Comparison of ENCODE assay signal across 10 cellular contexts in genomic region chr3:137770821-137771399, GRCh38. TPM values are rescaled to one million over a fixed set of nuclear protein-coding genes. Genes with fewer than 3 reads are reported as not detected.
DNase-seq lines count a peak whose midpoint lies in the region; ATAC-seq, FAIRE-seq and TF ChIP-seq lines count a peak whose summit lies in the region.
"Had no signal": no experiment of that assay in that cellular context is flagged by ENCODE, and none has a peak within 500 bp of the region (broad histone marks: within the 10 kb centered on the region; RNA-seq: fewer than 3 reads in every experiment).

No MANE protein-coding gene starts in this region.

- intact Hi-C loops in HepG2 (cut with micrococcal nuclease; ENCODE audit: unreplicated experiment): no loop called here
- intact Hi-C loops in CD14-positive monocyte (cut with micrococcal nuclease): no loop called here

- H3K4me2 ChIP-seq in HepG2 (ENCODE audit: low read depth, low read length): no peak overlapping the region

- H3K4me3 ChIP-seq in HepG2 (replicated peaks in 1 of 3; ENCODE audit: insufficient read depth in 1 of 3, low read depth in 2 of 3, low read length in 3 of 3): no peak overlapping the region
- H3K4me3 ChIP-seq in subcutaneous abdominal adipose tissue (ENCODE audit: low read depth in 1 of 5, low read length in 5 of 5): peak overlapping the region; percentile 4 to 60 (median 57)

- BruUV-seq in HepG2 (replicated peaks; lab: Mats Ljungman, UMichigan): no TSS peak

- no peaks in the 10 kb centered on the region for H3K79me2 ChIP-seq in HepG2 (ENCODE audit: insufficient read depth, low read length)

- ATAC-seq in activated CD8-positive, alpha-beta memory T cell treated with anti-CD3 and anti-CD28 coated beads, Interleukin-2, amount 10 ng/mL, durations not matched to agents 7 days and 5 days: no peak
- ATAC-seq in WTC11 (peak; percentile 12), HepG2 (peak; percentile 60), HG03378 (IDR thresholded peaks at IDR 0.05; ENCODE audit: unreplicated experiment) (no peak)

- H3K27me3 Mint-ChIP-seq in activated CD8-positive, alpha-beta memory T cell treated with anti-CD3 and anti-CD28 coated beads, Interleukin-2, amount 10 ng/mL, durations not matched to agents 7 days and 5 days: peaks cover 93% of the 10 kb centered on the region
- H3K27me3 Mint-ChIP-seq in WTC11 (ENCODE audit: low read depth) (peaks cover 100% of the 10 kb centered on the region), CD14-positive monocyte (ENCODE audit: low read depth in 3 of 3) (peaks cover 93 to 99% (median 94%) of the 10 kb centered on the region in 3 donors)

- H3K9ac ChIP-seq in HepG2 (ENCODE audit: insufficient read depth, low read depth, low read length) (no peak overlapping the region), subcutaneous abdominal adipose tissue (ENCODE audit: low read length in 5 of 5) (no peak overlapping the region)

- no peak for FAIRE-seq in HepG2 (lab: Jason Lieb, UNC)
- FAIRE-seq: HTR-8/SVneo had no signal

- no peak overlapping the region for H3K4me3 Mint-ChIP-seq in activated CD8-positive, alpha-beta memory T cell treated with anti-CD3 and anti-CD28 coated beads, Interleukin-2, amount 10 ng/mL, durations not matched to agents 7 days and 5 days
- H3K4me3 Mint-ChIP-seq in WTC11: peak overlapping the region; percentile 82
- H3K4me3 Mint-ChIP-seq in CD14-positive monocyte: peak overlapping the region in 1 of 2 donors; percentile 82

- CTCF ChIA-PET in activated CD8-positive, alpha-beta memory T cell treated with anti-CD3 and anti-CD28 coated beads, Interleukin-2, amount 10 ng/mL, durations not matched to agents 7 days and 5 days (lab: Charles Lee): no interaction called here
- CTCF ChIA-PET in WTC11 (lab: Charles Lee): interaction anchor here (1.4 to 1.6 kb wide), 2 partner anchors 22 to 200 kb away, joined by 4 to 5 read pairs; no protein-coding TSS in a partner anchor
- CTCF ChIA-PET in HepG2 (lab: Yijun Ruan, JAX; ENCODE audit: low intra/inter-chr PET ratio, low total read pairs): no interaction called here

- H3K27ac ChIP-seq in HepG2 (ENCODE audit: extremely low read length, insufficient read depth, low read length) (no peak overlapping the region), subcutaneous abdominal adipose tissue (ENCODE audit: low read depth, low read length) (no peak overlapping the region)

- peaks cover 5% of the 10 kb centered on the region for H3K36me3 Mint-ChIP-seq in activated CD8-positive, alpha-beta memory T cell treated with anti-CD3 and anti-CD28 coated beads, Interleukin-2, amount 10 ng/mL, durations not matched to agents 7 days and 5 days
- no peaks in the 10 kb centered on the region for H3K36me3 Mint-ChIP-seq in WTC11
- H3K36me3 Mint-ChIP-seq in CD14-positive monocyte: peaks cover 0 to 5% of the 10 kb centered on the region in 2 donors

- DNase-seq in activated CD8-positive, alpha-beta memory T cell treated with anti-CD3 and anti-CD28 coated beads, Interleukin-2, amount 50 U/mL, for 48 hours: peak; percentile 53
- no peak for DNase-seq in activated CD8-positive, alpha-beta memory T cell treated with anti-CD3 and anti-CD28 coated beads, Interleukin-2, amount 10 ng/mL, durations not matched to agents 7 days and 5 days
- DNase-seq in WTC11 (ENCODE audit: low spot score) (peak; percentile 57), HepG2 (ENCODE audit: low spot score) (no peak), CD14-positive monocyte (ENCODE audit: low spot score) (no peak), G401 (ENCODE audit: low spot score) (no peak)
- DNase-seq: head of caudate nucleus had no signal

- no peak overlapping the region for H3K27ac Mint-ChIP-seq in activated CD8-positive, alpha-beta memory T cell treated with anti-CD3 and anti-CD28 coated beads, Interleukin-2, amount 10 ng/mL, durations not matched to agents 7 days and 5 days
- H3K27ac Mint-ChIP-seq in WTC11: no peak overlapping the region
- no peak overlapping the region for H3K27ac Mint-ChIP-seq in CD14-positive monocyte

- H3K27me3 ChIP-seq in HepG2 (ENCODE audit: control insufficient read depth in 1 of 2, insufficient read depth in 2 of 2, low read length in 2 of 2) (peaks cover 12 to 65% of the 10 kb centered on the region in 2 experiments), subcutaneous abdominal adipose tissue (ENCODE audit: control insufficient read depth in 5 of 5, insufficient read depth in 4 of 5, low read length in 5 of 5) (peaks cover 55 to 78% (median 70%) of the 10 kb centered on the region in 5 donors)

- in situ Hi-C loops in HepG2 (cut with HindIII; ENCODE audit: extremely low pct_ligation_motif_present, low pct_unique_long_range_greater_than_20kb): no loop called here
- in situ Hi-C loops in G401 (cut with HindIII; ENCODE audit: low sequenced_read_pairs): no loop called here

- no peaks in the 10 kb centered on the region for H3K4me1 ChIP-seq in HepG2 (ENCODE audit: insufficient read depth, low read length)
- H3K4me1 ChIP-seq in subcutaneous abdominal adipose tissue (ENCODE audit: control insufficient read depth in 5 of 5, insufficient read depth in 5 of 5, low read length in 5 of 5): peaks cover 0 to 52% (median 45%) of the 10 kb centered on the region in 5 donors

- no peaks in the 10 kb centered on the region for H4K20me1 ChIP-seq in HepG2 (ENCODE audit: insufficient read depth, low read length)

- 18% methylated on average over 29 of the region's 46 CpGs for WGBS in HepG2 (ENCODE audit: low lambda C conversion rate)

- H3K9me3 ChIP-seq in HepG2 (ENCODE audit: low read length) (no peaks in the 10 kb centered on the region), subcutaneous abdominal adipose tissue (ENCODE audit: control insufficient read depth in 5 of 5, low read length in 5 of 5) (no peaks in the 10 kb centered on the region)

- no peak for TF ChIP-seq RAD21 in HepG2 (CRISPR knock-in tag; IDR thresholded peaks at IDR 0.05)

- no peak for TF ChIP-seq CTCF in WTC11 (IDR thresholded peaks at IDR 0.05)
- TF ChIP-seq CTCF in HepG2 (CRISPR knock-in tag; IDR thresholded peaks at IDR 0.05): no peak
- no peak for TF ChIP-seq CTCF in CD14-positive monocyte (IDR thresholded peaks at IDR 0.05)

- H2AFZ ChIP-seq in HepG2 (ENCODE audit: low read length): no peak overlapping the region

- H3K36me3 ChIP-seq in HepG2 (replicated peaks in 1 of 2; ENCODE audit: control insufficient read depth in 1 of 2, insufficient read depth in 2 of 2, low read length in 2 of 2) (no peaks in the 10 kb centered on the region), subcutaneous abdominal adipose tissue (ENCODE audit: control insufficient read depth in 5 of 5, insufficient read depth in 5 of 5, low read length in 5 of 5) (no peaks in the 10 kb centered on the region)

- POLR2A ChIA-PET in WTC11 (lab: Charles Lee): no interaction called here
- POLR2A ChIA-PET in HepG2 (lab: Yijun Ruan, JAX): no interaction called here

- peaks cover 8% of the 10 kb centered on the region for H3K4me1 Mint-ChIP-seq in activated CD8-positive, alpha-beta memory T cell treated with anti-CD3 and anti-CD28 coated beads, Interleukin-2, amount 10 ng/mL, durations not matched to agents 7 days and 5 days
- peaks cover 68% of the 10 kb centered on the region for H3K4me1 Mint-ChIP-seq in WTC11
- H3K4me1 Mint-ChIP-seq in CD14-positive monocyte: peaks cover 15% of the 10 kb centered on the region

- TF ChIP-seq EP300 in HepG2 (IDR thresholded peaks at IDR 0.05; ENCODE audit: low read depth in 2 of 2, low read length in 2 of 2) (no peak), HepG2 (CRISPR knock-in tag; IDR thresholded peaks at IDR 0.05; ENCODE audit: borderline replicate concordance) (no peak)

- TF ChIP-seq POLR2A in HepG2 (IDR thresholded peaks at IDR 0.05; ENCODE audit: insufficient read depth in 1 of 2, low read depth in 2 of 2, low read length in 2 of 2): no peak

- no peaks in the 10 kb centered on the region for H3K9me3 Mint-ChIP-seq in activated CD8-positive, alpha-beta memory T cell treated with anti-CD3 and anti-CD28 coated beads, Interleukin-2, amount 10 ng/mL, durations not matched to agents 7 days and 5 days (ENCODE audit: low read depth)
- no peaks in the 10 kb centered on the region for H3K9me3 Mint-ChIP-seq in WTC11
- peaks cover 0 to 26% (median 21%) of the 10 kb centered on the region in 7 donors for H3K9me3 Mint-ChIP-seq in CD14-positive monocyte

TF ChIP-seq in WTC11, 78 proteins besides CTCF, POLR2A, EP300 and RAD21 (continues in another document):
- no peak for TF ChIP-seq CREM (CRISPR knock-in tag; IDR thresholded peaks at IDR 0.05)
- no peak for TF ChIP-seq FOXP1 (CRISPR knock-in tag; IDR thresholded peaks at IDR 0.05; ENCODE audit: borderline replicate concordance)

TF ChIP-seq in HepG2, 621 proteins besides CTCF, POLR2A, EP300 and RAD21:
- TF ChIP-seq ZNF841 (CRISPR knock-in tag; IDR thresholded peaks at IDR 0.05; ENCODE audit: borderline replicate concordance) (no peak), EZH2 (conservative IDR thresholded peaks at IDR 0.05; ENCODE audit: low read depth, low read length) (peak; percentile 18; the same call in 1 of the 2 replicates)

RNA-seq across cellular contexts. Expression of gene SOX14, which starts 6.8 kb away (rescaled TPM):
- not detected for total RNA-seq in activated CD8-positive, alpha-beta memory T cell treated with anti-CD3 and anti-CD28 coated beads, Interleukin-2, amount 10 ng/mL, durations not matched to agents 7 days and 5 days
- total RNA-seq in WTC11 (2021) (0.34 to 0.78 TPM (median 0.70 TPM) in 3 replicates), HepG2 (2016; rRNA removed; fragmentation: Illumina TruSeq; extraction: Trizol) (not detected in 2 replicates)
- total RNA-seq in HepG2 (2016; cell fraction: cytosol; rRNA removed; fragmentation: Illumina TruSeq; extraction: Trizol; ENCODE audit: low read depth): not detected in 2 replicates
- total RNA-seq in HepG2 (2016; cell fraction: insoluble cytoplasmic fraction; rRNA removed; fragmentation: Illumina TruSeq; extraction: Trizol): not detected in 2 replicates
- not detected in 2 replicates for total RNA-seq in HepG2 (2016; cell fraction: membrane; rRNA removed; fragmentation: Illumina TruSeq; extraction: Trizol)
- not detected in 2 replicates for total RNA-seq in HepG2 (2016; cell fraction: nucleus; rRNA removed; fragmentation: Illumina TruSeq; extraction: Trizol)
- polyA plus RNA-seq in HepG2 (2011; rRNA removed) (not detected in 2 replicates), CD14-positive monocyte (not detected)
- polyA plus RNA-seq in HepG2 (2011; cell fraction: cytosol; rRNA removed): not detected in 2 replicates
- not detected in 2 replicates for polyA plus RNA-seq in HepG2 (2011; cell fraction: nucleus; rRNA removed)
- not detected in 2 replicates for polyA plus RNA-seq in HepG2 (2012)
- polyA plus RNA-seq in HepG2 (2016; cell fraction: cytosol; fragmentation: Illumina TruSeq; extraction: Trizol; ENCODE audit: low read depth): not detected in 2 replicates
- polyA plus RNA-seq in HepG2 (2016; cell fraction: insoluble cytoplasmic fraction; fragmentation: Illumina TruSeq; extraction: Trizol; ENCODE audit: low read depth): not detected in 2 replicates
- not detected in 2 replicates for polyA plus RNA-seq in HepG2 (2016; cell fraction: membrane; fragmentation: Illumina TruSeq; extraction: Trizol; ENCODE audit: low read depth)
- not detected in 2 replicates for polyA plus RNA-seq in HepG2 (2016; cell fraction: nucleus; fragmentation: Illumina TruSeq; extraction: Trizol; ENCODE audit: insufficient read depth, low read depth)
- polyA minus RNA-seq in HepG2 (2011; rRNA and poly(A)+ RNA removed; ENCODE audit: low replicate concordance): not detected in 2 replicates
- not detected in 2 replicates for polyA minus RNA-seq in HepG2 (2011; cell fraction: cytosol; rRNA and poly(A)+ RNA removed)
- polyA minus RNA-seq in HepG2 (2011; cell fraction: nucleus; rRNA and poly(A)+ RNA removed): not detected in 2 replicates
- not detected in 2 replicates for total RNA-seq in G401 (2014; rRNA removed; shearing (Covaris generic))

Comparison
In these comparisons a context has a peak if more than half of its experiments do, and no peak if none do; other contexts are left out.
1. DNase-seq: peak in activated CD8-positive, alpha-beta memory T cell treated with anti-CD3 and anti-CD28 coated beads, Interleukin-2, amount 50 U/mL, for 48 hours (single experiment) and WTC11 (single experiment); none in activated CD8-positive, alpha-beta memory T cell treated with anti-CD3 and anti-CD28 coated beads, Interleukin-2, amount 10 ng/mL, durations not matched to agents 7 days and 5 days (single experiment), HepG2 (single experiment), CD14-positive monocyte (single experiment) and G401 (single experiment).
2. ATAC-seq: peak in WTC11 (single experiment) and HepG2 (single experiment); none in activated CD8-positive, alpha-beta memory T cell treated with anti-CD3 and anti-CD28 coated beads, Interleukin-2, amount 10 ng/mL, durations not matched to agents 7 days and 5 days (single experiment) and HG03378 (single experiment).
3. H3K4me3 ChIP-seq: peak in subcutaneous abdominal adipose tissue (5 of 5); none in HepG2 (0 of 3).